Comparison of ENCODE assay signal across 1 cellular context in the genomic region with DNA sequence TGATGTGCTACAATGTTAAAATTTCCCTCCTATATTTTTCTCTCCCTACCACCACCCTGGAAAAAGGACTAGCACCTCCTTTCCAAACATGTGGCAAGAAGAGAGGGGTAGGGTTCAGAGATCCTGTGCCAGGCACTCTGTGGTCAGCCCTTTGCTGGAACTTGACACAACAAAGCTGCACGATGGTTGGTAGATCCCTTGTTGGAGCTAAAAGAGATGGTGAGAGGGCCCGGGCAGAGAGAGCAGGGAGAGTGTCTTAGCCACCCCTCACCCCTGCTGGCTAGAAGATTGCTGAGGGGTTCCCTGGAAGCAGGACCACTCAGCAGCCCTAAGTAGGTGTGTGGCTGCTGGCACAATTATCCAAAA.
TF ChIP-seq lines count a peak whose summit lies in the region.

No MANE protein-coding gene starts in this region.

TF ChIP-seq in K562, 482 proteins besides CTCF, POLR2A, EP300 and RAD21 (continued from another document):
- TF ChIP-seq, protein P1, sequence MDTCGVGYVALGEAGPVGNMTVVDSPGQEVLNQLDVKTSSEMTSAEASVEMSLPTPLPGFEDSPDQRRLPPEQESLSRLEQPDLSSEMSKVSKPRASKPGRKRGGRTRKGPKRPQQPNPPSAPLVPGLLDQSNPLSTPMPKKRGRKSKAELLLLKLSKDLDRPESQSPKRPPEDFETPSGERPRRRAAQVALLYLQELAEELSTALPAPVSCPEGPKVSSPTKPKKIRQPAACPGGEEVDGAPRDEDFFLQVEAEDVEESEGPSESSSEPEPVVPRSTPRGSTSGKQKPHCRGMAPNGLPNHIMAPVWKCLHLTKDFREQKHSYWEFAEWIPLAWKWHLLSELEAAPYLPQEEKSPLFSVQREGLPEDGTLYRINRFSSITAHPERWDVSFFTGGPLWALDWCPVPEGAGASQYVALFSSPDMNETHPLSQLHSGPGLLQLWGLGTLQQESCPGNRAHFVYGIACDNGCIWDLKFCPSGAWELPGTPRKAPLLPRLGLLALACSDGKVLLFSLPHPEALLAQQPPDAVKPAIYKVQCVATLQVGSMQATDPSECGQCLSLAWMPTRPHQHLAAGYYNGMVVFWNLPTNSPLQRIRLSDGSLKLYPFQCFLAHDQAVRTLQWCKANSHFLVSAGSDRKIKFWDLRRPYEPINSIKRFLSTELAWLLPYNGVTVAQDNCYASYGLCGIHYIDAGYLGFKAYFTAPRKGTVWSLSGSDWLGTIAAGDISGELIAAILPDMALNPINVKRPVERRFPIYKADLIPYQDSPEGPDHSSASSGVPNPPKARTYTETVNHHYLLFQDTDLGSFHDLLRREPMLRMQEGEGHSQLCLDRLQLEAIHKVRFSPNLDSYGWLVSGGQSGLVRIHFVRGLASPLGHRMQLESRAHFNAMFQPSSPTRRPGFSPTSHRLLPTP (IDR thresholded peaks at IDR 0.05; ENCODE audit: borderline replicate concordance, extremely low read depth, insufficient read length) = no peak
- TF ChIP-seq, protein P2, sequence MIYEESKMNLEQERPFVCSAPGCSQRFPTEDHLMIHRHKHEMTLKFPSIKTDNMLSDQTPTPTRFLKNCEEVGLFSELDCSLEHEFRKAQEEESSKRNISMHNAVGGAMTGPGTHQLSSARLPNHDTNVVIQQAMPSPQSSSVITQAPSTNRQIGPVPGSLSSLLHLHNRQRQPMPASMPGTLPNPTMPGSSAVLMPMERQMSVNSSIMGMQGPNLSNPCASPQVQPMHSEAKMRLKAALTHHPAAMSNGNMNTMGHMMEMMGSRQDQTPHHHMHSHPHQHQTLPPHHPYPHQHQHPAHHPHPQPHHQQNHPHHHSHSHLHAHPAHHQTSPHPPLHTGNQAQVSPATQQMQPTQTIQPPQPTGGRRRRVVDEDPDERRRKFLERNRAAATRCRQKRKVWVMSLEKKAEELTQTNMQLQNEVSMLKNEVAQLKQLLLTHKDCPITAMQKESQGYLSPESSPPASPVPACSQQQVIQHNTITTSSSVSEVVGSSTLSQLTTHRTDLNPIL (CRISPR knock-in tag; IDR thresholded peaks at IDR 0.05) = no peak
- no peak for TF ChIP-seq KLF1 (tag; IDR thresholded peaks at IDR 0.05)
- TF ChIP-seq, protein P3, sequence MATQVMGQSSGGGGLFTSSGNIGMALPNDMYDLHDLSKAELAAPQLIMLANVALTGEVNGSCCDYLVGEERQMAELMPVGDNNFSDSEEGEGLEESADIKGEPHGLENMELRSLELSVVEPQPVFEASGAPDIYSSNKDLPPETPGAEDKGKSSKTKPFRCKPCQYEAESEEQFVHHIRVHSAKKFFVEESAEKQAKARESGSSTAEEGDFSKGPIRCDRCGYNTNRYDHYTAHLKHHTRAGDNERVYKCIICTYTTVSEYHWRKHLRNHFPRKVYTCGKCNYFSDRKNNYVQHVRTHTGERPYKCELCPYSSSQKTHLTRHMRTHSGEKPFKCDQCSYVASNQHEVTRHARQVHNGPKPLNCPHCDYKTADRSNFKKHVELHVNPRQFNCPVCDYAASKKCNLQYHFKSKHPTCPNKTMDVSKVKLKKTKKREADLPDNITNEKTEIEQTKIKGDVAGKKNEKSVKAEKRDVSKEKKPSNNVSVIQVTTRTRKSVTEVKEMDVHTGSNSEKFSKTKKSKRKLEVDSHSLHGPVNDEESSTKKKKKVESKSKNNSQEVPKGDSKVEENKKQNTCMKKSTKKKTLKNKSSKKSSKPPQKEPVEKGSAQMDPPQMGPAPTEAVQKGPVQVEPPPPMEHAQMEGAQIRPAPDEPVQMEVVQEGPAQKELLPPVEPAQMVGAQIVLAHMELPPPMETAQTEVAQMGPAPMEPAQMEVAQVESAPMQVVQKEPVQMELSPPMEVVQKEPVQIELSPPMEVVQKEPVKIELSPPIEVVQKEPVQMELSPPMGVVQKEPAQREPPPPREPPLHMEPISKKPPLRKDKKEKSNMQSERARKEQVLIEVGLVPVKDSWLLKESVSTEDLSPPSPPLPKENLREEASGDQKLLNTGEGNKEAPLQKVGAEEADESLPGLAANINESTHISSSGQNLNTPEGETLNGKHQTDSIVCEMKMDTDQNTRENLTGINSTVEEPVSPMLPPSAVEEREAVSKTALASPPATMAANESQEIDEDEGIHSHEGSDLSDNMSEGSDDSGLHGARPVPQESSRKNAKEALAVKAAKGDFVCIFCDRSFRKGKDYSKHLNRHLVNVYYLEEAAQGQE (CRISPR knock-in tag; IDR thresholded peaks at IDR 0.05; ENCODE audit: low read depth) = no peak
TF ChIP-seq in K562: peak in this region for 6.
